In the genomic region with DNA sequence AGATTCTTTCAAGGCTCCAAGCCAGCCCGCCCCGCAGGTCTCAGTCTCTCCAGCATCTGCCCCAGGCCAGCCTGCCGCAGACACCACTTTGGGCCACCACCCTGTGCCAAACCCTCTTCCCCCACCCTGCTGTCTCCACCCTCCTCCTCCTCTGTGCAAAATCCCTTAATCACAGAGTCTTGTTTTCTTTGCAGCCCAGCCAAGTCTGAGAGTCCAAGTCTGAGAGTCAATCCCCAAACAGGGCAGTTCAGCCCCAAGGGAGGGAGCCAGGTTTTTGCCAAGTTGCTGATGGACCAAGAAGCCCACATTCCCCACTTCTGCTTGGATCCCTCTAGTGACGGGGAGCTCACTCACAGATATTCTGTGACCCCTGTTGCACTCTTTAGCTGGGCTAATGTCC, we compare ENCODE assay signal across 20 cellular contexts. TPM values are rescaled to one million over a fixed set of nuclear protein-coding genes. Genes with fewer than 3 reads are reported as not detected.
DNase-seq lines count a peak whose midpoint lies in the region; ATAC-seq, FAIRE-seq and TF ChIP-seq lines count a peak whose summit lies in the region.
"Had no signal": no experiment of that assay in that cellular context is flagged by ENCODE, and none has a peak within 500 bp of the region (broad histone marks: within the 10 kb centered on the region; RNA-seq: fewer than 3 reads in every experiment).

No MANE protein-coding gene starts in this region.

- TF ChIP-seq CTCF in A549 (IDR thresholded peaks at IDR 0.05) (no peak), fibroblast of mammary gland (conservative IDR thresholded peaks at IDR 0.05; ENCODE audit: control insufficient read depth, insufficient read depth, low read depth, low read length) (no peak), neural crest cell (conservative IDR thresholded peaks at IDR 0.05) (no peak), left lung (IDR thresholded peaks at IDR 0.05) (no peak)

- peaks cover 3% of the 10 kb centered on the region for H3K27me3 Mint-ChIP-seq in neural crest cell (ENCODE audit: low read depth)
- H3K27me3 Mint-ChIP-seq: activated CD8-positive, alpha-beta T cell treated with anti-CD3 and anti-CD28 coated beads for 36 hours had no signal

- intact Hi-C loops in left lung (cut with DNase I), result no loop called here

- peak overlapping the region; percentile 78 for H3K4me3 Mint-ChIP-seq in neural crest cell
- H3K4me3 Mint-ChIP-seq: activated CD8-positive, alpha-beta T cell treated with anti-CD3 and anti-CD28 coated beads for 36 hours had no signal

- no peak for TF ChIP-seq EP300 in A549 (IDR thresholded peaks at IDR 0.05)

- peaks cover 38% of the 10 kb centered on the region for H3K36me3 ChIP-seq in MG63
- H3K36me3 ChIP-seq in left lung, result peaks cover 0 to 7% of the 10 kb centered on the region in 2 donors

- H3K27ac ChIP-seq in A549 (peak overlapping the region; percentile 54 to 99; a peak in 5 of 6 replicates), left lung (no peak overlapping the region)
- H3K27ac ChIP-seq: cardiac muscle cell, PC-9 had no signal

- H3K4me1 ChIP-seq in A549 (peaks cover 39% of the 10 kb centered on the region), left lung (peaks cover 0 to 18% of the 10 kb centered on the region in 2 donors)

- 52% methylated on average over 4 of the region's 4 CpGs for WGBS in A549 (ENCODE audit: missing lambda C conversion rate)

- POLR2A ChIA-PET in A549 (lab: Yijun Ruan, JAX), result no interaction called here

- no peak for TF ChIP-seq RAD21 in A549 (conservative IDR thresholded peaks at IDR 0.05 in 1 of 2, IDR thresholded peaks at IDR 0.05 in 1 of 2)

- peak overlapping the region; percentile 76 for H3K4me2 ChIP-seq in A549
- H3K4me2 ChIP-seq: PC-9 had no signal

- no peaks in the 10 kb centered on the region for H3K9me3 Mint-ChIP-seq in neural crest cell

- peaks cover 19% of the 10 kb centered on the region for H3K4me1 Mint-ChIP-seq in neural crest cell

- no peak for FAIRE-seq in A549 (lab: Jason Lieb, UNC)
- FAIRE-seq: endometrium had no signal

- H3K9me3 ChIP-seq in A549, result peaks cover 16% of the 10 kb centered on the region
- H3K9me3 ChIP-seq in MG63, result peaks cover 7% of the 10 kb centered on the region
- H3K9me3 ChIP-seq in left lung, result peaks cover 0 to 9% of the 10 kb centered on the region in 2 donors

- ATAC-seq in A549 (no peak), GM21390 (IDR thresholded peaks at IDR 0.05; ENCODE audit: unreplicated experiment) (no peak), left lung (no peak)
- ATAC-seq: activated CD8-positive, alpha-beta T cell treated with anti-CD3 and anti-CD28 coated beads for 36 hours; GM23338 had no signal

- no peaks in the 10 kb centered on the region for H3K27me3 ChIP-seq in MG63
- peaks cover 0 to 30% of the 10 kb centered on the region in 2 donors for H3K27me3 ChIP-seq in left lung
- H3K27me3 ChIP-seq: cardiac muscle cell, sigmoid colon had no signal

- DNase-seq in A549 (ENCODE audit: low read depth in 1 of 2, low spot score in 1 of 2) (no peak), MG63 (peak; percentile 96), fibroblast of mammary gland (ENCODE audit: low read depth) (peak; percentile 69), neural crest cell (ENCODE audit: low read depth, low spot score) (no peak), left lung (no peak), NCI-H446 (lab: John Stamatoyannopoulos, UW) (no peak)
- no peak for DNase-seq in effector CD8-positive, alpha-beta T cell (lab: John Stamatoyannopoulos, UW)
- DNase-seq: activated CD8-positive, alpha-beta T cell treated with anti-CD3 and anti-CD28 coated beads for 36 hours; activated effector memory CD4-positive, alpha-beta T cell treated with Interleukin-2 at 50 U/mL for 16 hours; head of caudate nucleus; NCI-H146; NCI-H510A; PC-9; sigmoid colon; stimulated activated CD4-positive, alpha-beta T cell treated with anti-CD3 and anti-CD28 coated beads, Interleukin-4, amount 100 ng/mL, for 4 hours had no signal

- peaks cover 9% of the 10 kb centered on the region for H3K36me3 Mint-ChIP-seq in neural crest cell (ENCODE audit: low read depth)

- H3K27ac Mint-ChIP-seq in neural crest cell (ENCODE audit: unreplicated experiment), result no peak overlapping the region
- H3K27ac Mint-ChIP-seq: activated CD8-positive, alpha-beta T cell treated with anti-CD3 and anti-CD28 coated beads for 36 hours had no signal

- TF ChIP-seq POLR2A in A549 (IDR thresholded peaks at IDR 0.05; ENCODE audit: low read length), result no peak

- CTCF ChIA-PET in A549 (lab: Yijun Ruan, JAX), result interaction anchor here (0.6 to 2.0 kb wide), 3 partner anchors 9 to 78 kb away, joined by 3 to 6 read pairs (median 4); no protein-coding TSS in a partner anchor

- H3K4me3 ChIP-seq in A549 (no peak overlapping the region), MG63 (no peak overlapping the region), fibroblast of mammary gland (ENCODE audit: control insufficient read depth, low read depth, low read length) (no peak overlapping the region), left lung (no peak overlapping the region)
- H3K4me3 ChIP-seq: cardiac muscle cell, PC-9, sigmoid colon had no signal

TF ChIP-seq in A549, 52 proteins besides CTCF, POLR2A, EP300 and RAD21:
- TF ChIP-seq JUN (IDR thresholded peaks at IDR 0.05) (0 out of 5 replicates have a peak, but pooled peaks of 1 of the 2 experiments have one; percentile 36), MAFK (IDR thresholded peaks at IDR 0.05; ENCODE audit: partially characterized antibody) (no peak), ZFP36 (IDR thresholded peaks at IDR 0.05; ENCODE audit: borderline replicate concordance, partially characterized antibody) (peak; percentile 62)

RNA-seq across cellular contexts. Expression of gene ADAMTS10, which starts 3.1 kb away (rescaled TPM):
- polyA plus RNA-seq in A549 (2011; rRNA removed), result 26.7 and 33.2 TPM in 2 replicates
- 23.0 and 34.1 TPM in 2 replicates for polyA plus RNA-seq in A549 (2012; cell fraction: cytosol; rRNA removed)
- polyA plus RNA-seq in A549 (2012; cell fraction: nucleus; rRNA removed), result 263 and 313 TPM in 2 replicates
- polyA plus RNA-seq in A549 (2017; fragmentation: RNase III; extraction: RNeasy Plus Mini Kit Qiagen cat#74134 plus additional on column Dnase treatment), result 39.0 to 73.0 TPM (median 49.3 TPM) in 3 replicates
- 28.3 and 29.4 TPM in 2 replicates for polyA minus RNA-seq in A549 (2011; rRNA and poly(A)+ RNA removed)
- total RNA-seq in MG63 (2014; rRNA removed; shearing (Covaris generic); ENCODE audit: low replicate concordance), result 4.7 and 17.0 TPM in 2 replicates
- total RNA-seq in neural crest cell, result 30.9 and 31.4 TPM in 2 replicates
- total RNA-seq in left lung, result 10 to 100 TPM; 18.5 to 23.9 TPM
- total RNA-seq: PC-9 had no signal

RNA-seq across cellular contexts. Expression of gene NFILZ, which starts 23.0 kb away (rescaled TPM):
- polyA plus RNA-seq in A549 (2011; rRNA removed) (not detected in 2 replicates), A549 (2017; fragmentation: RNase III; extraction: RNeasy Plus Mini Kit Qiagen cat#74134 plus additional on column Dnase treatment) (not detected in 3 replicates)
- polyA plus RNA-seq in A549 (2012; cell fraction: cytosol; rRNA removed), result not detected in 2 replicates
- polyA plus RNA-seq in A549 (2012; cell fraction: nucleus; rRNA removed), result not detected in 2 replicates
- not detected in 2 replicates for polyA minus RNA-seq in A549 (2011; rRNA and poly(A)+ RNA removed)
- not detected in 2 replicates for total RNA-seq in MG63 (2014; rRNA removed; shearing (Covaris generic); ENCODE audit: low replicate concordance)
- total RNA-seq in neural crest cell (not detected in 2 replicates), left lung (not detected)
- total RNA-seq: activated CD8-positive, alpha-beta T cell treated with anti-CD3 and anti-CD28 coated beads for 36 hours; cardiac muscle cell; GM23338; PC-9; sigmoid colon; urinary bladder had no signal
- polyA plus RNA-seq: cardiac muscle cell, GM23338, sigmoid colon, urinary bladder had no signal

RNA-seq across cellular contexts. Expression of gene MYO1F, which starts 30.1 kb away (rescaled TPM):
- polyA plus RNA-seq in A549 (2011; rRNA removed), result 0.37 and 0.95 TPM in 2 replicates
- 0.45 TPM in 2 replicates for polyA plus RNA-seq in A549 (2012; cell fraction: cytosol; rRNA removed)
- 0.60 and 0.76 TPM in 2 replicates for polyA plus RNA-seq in A549 (2012; cell fraction: nucleus; rRNA removed)
- 0.17 to 0.24 TPM (median 0.23 TPM) in 3 replicates for polyA plus RNA-seq in A549 (2017; fragmentation: RNase III; extraction: RNeasy Plus Mini Kit Qiagen cat#74134 plus additional on column Dnase treatment)
- 1.2 and 1.9 TPM in 2 replicates for polyA minus RNA-seq in A549 (2011; rRNA and poly(A)+ RNA removed)
- total RNA-seq in MG63 (2014; rRNA removed; shearing (Covaris generic); ENCODE audit: low replicate concordance), result not detected in 2 replicates
- 0.33 and 0.77 TPM in 2 replicates for total RNA-seq in neural crest cell
- 100 to 1,000 TPM in 1 of 2 donors, 10 to 100 TPM in 1; 42.6 to 161 TPM for total RNA-seq in left lung

Comparison
In these comparisons a context has a peak if more than half of its experiments do, and no peak if none do; other contexts are left out.
1. DNase-seq: peak in MG63 (single experiment) and fibroblast of mammary gland (single experiment); none in A549 (0 of 2), neural crest cell (single experiment), effector CD8-positive, alpha-beta T cell (single experiment), left lung (0 of 2) and NCI-H446 (0 of 2).
2. H3K27ac ChIP-seq: peak in A549 (2 of 2); none in left lung (0 of 2).
3. RNA of gene MYO1F, which starts 30.1 kb away (total RNA-seq): 42.6 to 161 TPM in left lung; 0.33 to 0.77 TPM in neural crest cell and not detected in MG63; every median in the first group is over 10 times any median in the second.